In the genomic region with DNA sequence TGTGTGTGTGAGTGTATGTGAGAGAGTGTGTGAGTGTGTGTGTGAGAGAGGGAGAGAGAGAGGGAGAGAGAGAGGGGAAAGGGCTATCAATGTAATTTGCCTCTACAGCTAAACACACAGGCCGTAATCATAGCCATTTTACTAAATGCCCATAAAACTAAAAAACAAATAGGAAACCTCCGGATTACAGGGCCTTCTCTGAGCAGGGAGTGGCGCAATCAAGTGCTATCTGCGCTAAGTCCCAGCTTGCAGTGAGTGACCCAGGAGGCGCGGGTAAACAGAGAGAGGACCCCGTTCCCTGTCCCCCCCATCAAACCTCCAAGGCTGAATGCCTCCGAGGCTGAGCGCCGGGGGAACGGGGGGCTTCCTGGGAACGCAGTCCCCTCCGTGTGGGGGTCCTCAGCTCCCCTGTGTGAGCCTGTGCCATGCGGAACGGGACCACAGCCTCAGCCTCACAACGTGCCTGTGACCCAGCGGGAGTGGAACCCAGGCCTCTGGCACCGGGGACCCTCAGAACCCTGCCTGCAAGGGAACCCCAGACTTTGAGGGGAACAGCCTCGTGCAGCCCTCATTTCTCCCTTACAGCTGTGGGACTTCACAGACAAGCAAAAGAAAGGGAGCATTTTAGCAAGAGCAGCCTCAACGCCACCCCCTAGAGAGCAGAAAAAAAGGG, we compare ENCODE assay signal across 1 cellular context.
A peak's percentile ranks its signal among the peaks of the same experiment; 100 is the strongest.
TF ChIP-seq lines count a peak whose summit lies in the region.

No MANE protein-coding gene starts in this region.

TF ChIP-seq in HepG2, 621 proteins besides CTCF, POLR2A, EP300 and RAD21 (continued from another document and continues in another):
- TF ChIP-seq, protein P1, sequence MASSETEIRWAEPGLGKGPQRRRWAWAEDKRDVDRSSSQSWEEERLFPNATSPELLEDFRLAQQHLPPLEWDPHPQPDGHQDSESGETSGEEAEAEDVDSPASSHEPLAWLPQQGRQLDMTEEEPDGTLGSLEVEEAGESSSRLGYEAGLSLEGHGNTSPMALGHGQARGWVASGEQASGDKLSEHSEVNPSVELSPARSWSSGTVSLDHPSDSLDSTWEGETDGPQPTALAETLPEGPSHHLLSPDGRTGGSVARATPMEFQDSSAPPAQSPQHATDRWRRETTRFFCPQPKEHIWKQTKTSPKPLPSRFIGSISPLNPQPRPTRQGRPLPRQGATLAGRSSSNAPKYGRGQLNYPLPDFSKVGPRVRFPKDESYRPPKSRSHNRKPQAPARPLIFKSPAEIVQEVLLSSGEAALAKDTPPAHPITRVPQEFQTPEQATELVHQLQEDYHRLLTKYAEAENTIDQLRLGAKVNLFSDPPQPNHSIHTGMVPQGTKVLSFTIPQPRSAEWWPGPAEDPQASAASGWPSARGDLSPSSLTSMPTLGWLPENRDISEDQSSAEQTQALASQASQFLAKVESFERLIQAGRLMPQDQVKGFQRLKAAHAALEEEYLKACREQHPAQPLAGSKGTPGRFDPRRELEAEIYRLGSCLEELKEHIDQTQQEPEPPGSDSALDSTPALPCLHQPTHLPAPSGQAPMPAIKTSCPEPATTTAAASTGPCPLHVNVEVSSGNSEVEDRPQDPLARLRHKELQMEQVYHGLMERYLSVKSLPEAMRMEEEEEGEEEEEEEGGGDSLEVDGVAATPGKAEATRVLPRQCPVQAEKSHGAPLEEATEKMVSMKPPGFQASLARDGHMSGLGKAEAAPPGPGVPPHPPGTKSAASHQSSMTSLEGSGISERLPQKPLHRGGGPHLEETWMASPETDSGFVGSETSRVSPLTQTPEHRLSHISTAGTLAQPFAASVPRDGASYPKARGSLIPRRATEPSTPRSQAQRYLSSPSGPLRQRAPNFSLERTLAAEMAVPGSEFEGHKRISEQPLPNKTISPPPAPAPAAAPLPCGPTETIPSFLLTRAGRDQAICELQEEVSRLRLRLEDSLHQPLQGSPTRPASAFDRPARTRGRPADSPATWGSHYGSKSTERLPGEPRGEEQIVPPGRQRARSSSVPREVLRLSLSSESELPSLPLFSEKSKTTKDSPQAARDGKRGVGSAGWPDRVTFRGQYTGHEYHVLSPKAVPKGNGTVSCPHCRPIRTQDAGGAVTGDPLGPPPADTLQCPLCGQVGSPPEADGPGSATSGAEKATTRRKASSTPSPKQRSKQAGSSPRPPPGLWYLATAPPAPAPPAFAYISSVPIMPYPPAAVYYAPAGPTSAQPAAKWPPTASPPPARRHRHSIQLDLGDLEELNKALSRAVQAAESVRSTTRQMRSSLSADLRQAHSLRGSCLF (CRISPR knock-in tag; IDR thresholded peaks at IDR 0.05; ENCODE audit: borderline replicate concordance): no peak
- TF ChIP-seq FOXC1 (CRISPR knock-in tag; IDR thresholded peaks at IDR 0.05; ENCODE audit: borderline replicate concordance) (no peak; the same call in 1 of the 2 replicates), DR1 (CRISPR knock-in tag; IDR thresholded peaks at IDR 0.05) (no peak), MTF1 (CRISPR knock-in tag; IDR thresholded peaks at IDR 0.05) (no peak), ZNF772 (CRISPR knock-in tag; IDR thresholded peaks at IDR 0.05) (no peak), ZNF674 (CRISPR knock-in tag; IDR thresholded peaks at IDR 0.05; ENCODE audit: low read depth) (no peak), FOSL2 (CRISPR knock-in tag; IDR thresholded peaks at IDR 0.05) (peak; percentile 45), CENPX (CRISPR knock-in tag; IDR thresholded peaks at IDR 0.05) (no peak), ZNF496 (CRISPR knock-in tag; IDR thresholded peaks at IDR 0.05; ENCODE audit: insufficient replicate concordance) (no peak), NONO (IDR thresholded peaks at IDR 0.05) (no peak), NONO (CRISPR knock-in tag; conservative IDR thresholded peaks at IDR 0.05) (no peak; the same call in 1 of the 2 replicates), TEAD3 (CRISPR knock-in tag; optimal IDR thresholded peaks at IDR 0.05; ENCODE audit: borderline replicate concordance) (no peak), HOXA7 (CRISPR knock-in tag; IDR thresholded peaks at IDR 0.05) (no peak), ZNF562 (CRISPR knock-in tag; IDR thresholded peaks at IDR 0.05; ENCODE audit: borderline replicate concordance) (no peak), JUND (CRISPR knock-in tag; IDR thresholded peaks at IDR 0.05) (0 out of 2 replicates have a peak, but pooled peaks have one; percentile 11), RBM39 (IDR thresholded peaks at IDR 0.05; ENCODE audit: low read depth, low read length, poor library complexity, severe bottlenecking) (no peak), KDM4B (CRISPR knock-in tag; IDR thresholded peaks at IDR 0.05) (no peak), ZNF251 (CRISPR knock-in tag; IDR thresholded peaks at IDR 0.05) (no peak), DMAP1 (CRISPR knock-in tag; IDR thresholded peaks at IDR 0.05) (0 out of 2 replicates have a peak, but pooled peaks have one; percentile 30), MAF1 (CRISPR knock-in tag; IDR thresholded peaks at IDR 0.05; ENCODE audit: borderline replicate concordance) (no peak; the same call in 1 of the 2 replicates), ZFP1 (CRISPR knock-in tag; IDR thresholded peaks at IDR 0.05) (0 out of 2 replicates have a peak, but pooled peaks have one; percentile 23), SMARCC2 (IDR thresholded peaks at IDR 0.05) (no peak), ZBTB21 (CRISPR knock-in tag; IDR thresholded peaks at IDR 0.05) (peak; percentile 27; the same call in 1 of the 2 replicates), PHB2 (IDR thresholded peaks at IDR 0.05; ENCODE audit: partially characterized antibody) (no peak), RELA (CRISPR knock-in tag; IDR thresholded peaks at IDR 0.05) (no peak), DNMT3B (CRISPR knock-in tag; conservative IDR thresholded peaks at IDR 0.05) (0 out of 2 replicates have a peak, but pooled peaks have one; percentile 53), SP5 (CRISPR knock-in tag; IDR thresholded peaks at IDR 0.05; ENCODE audit: borderline replicate concordance, low read depth) (no peak), CCAR2 (optimal IDR thresholded peaks at IDR 0.05; ENCODE audit: low read depth, low read length) (no peak), ZNF672 (CRISPR knock-in tag; IDR thresholded peaks at IDR 0.05) (no peak)
- TF ChIP-seq, protein P2, sequence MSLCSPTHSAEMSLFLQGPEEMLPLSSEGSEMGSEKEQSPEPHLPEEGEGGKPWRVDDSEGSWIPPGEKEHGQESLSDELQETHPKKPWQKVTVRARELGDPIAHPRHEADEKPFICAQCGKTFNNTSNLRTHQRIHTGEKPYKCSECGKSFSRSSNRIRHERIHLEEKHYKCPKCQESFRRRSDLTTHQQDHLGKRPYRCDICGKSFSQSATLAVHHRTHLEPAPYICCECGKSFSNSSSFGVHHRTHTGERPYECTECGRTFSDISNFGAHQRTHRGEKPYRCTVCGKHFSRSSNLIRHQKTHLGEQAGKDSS (CRISPR knock-in tag; IDR thresholded peaks at IDR 0.05; ENCODE audit: borderline replicate concordance, low read depth): peak; percentile 58; the same call in 1 of the 2 replicates
- TF ChIP-seq, protein P3, sequence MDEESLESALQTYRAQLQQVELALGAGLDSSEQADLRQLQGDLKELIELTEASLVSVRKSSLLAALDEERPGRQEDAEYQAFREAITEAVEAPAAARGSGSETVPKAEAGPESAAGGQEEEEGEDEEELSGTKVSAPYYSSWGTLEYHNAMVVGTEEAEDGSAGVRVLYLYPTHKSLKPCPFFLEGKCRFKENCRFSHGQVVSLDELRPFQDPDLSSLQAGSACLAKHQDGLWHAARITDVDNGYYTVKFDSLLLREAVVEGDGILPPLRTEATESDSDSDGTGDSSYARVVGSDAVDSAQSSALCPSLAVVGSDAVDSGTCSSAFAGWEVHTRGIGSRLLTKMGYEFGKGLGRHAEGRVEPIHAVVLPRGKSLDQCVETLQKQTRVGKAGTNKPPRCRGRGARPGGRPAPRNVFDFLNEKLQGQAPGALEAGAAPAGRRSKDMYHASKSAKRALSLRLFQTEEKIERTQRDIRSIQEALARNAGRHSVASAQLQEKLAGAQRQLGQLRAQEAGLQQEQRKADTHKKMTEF (CRISPR knock-in tag; IDR thresholded peaks at IDR 0.05): no peak
- TF ChIP-seq, protein P4, sequence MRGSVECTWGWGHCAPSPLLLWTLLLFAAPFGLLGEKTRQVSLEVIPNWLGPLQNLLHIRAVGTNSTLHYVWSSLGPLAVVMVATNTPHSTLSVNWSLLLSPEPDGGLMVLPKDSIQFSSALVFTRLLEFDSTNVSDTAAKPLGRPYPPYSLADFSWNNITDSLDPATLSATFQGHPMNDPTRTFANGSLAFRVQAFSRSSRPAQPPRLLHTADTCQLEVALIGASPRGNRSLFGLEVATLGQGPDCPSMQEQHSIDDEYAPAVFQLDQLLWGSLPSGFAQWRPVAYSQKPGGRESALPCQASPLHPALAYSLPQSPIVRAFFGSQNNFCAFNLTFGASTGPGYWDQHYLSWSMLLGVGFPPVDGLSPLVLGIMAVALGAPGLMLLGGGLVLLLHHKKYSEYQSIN (CRISPR knock-in tag; IDR thresholded peaks at IDR 0.05; ENCODE audit: borderline replicate concordance): no peak
- TF ChIP-seq, protein P5, sequence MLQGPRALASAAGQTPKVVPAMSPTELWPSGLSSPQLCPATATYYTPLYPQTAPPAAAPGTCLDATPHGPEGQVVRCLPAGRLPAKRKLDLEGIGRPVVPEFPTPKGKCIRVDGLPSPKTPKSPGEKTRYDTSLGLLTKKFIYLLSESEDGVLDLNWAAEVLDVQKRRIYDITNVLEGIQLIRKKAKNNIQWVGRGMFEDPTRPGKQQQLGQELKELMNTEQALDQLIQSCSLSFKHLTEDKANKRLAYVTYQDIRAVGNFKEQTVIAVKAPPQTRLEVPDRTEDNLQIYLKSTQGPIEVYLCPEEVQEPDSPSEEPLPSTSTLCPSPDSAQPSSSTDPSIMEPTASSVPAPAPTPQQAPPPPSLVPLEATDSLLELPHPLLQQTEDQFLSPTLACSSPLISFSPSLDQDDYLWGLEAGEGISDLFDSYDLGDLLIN (CRISPR knock-in tag; IDR thresholded peaks at IDR 0.05; ENCODE audit: borderline replicate concordance): no peak
- TF ChIP-seq, protein P6, sequence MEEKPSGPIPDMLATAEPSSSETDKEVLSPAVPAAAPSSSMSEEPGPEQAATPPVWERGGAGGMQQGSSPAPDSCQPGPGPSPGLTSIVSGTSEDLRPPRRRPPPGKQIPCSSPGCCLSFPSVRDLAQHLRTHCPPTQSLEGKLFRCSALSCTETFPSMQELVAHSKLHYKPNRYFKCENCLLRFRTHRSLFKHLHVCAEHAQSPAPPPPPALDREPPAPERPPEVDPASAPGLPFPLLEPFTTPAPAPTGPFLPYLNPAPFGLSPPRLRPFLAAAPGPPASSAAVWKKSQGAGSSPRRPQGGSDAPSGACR (CRISPR knock-in tag; IDR thresholded peaks at IDR 0.05): peak; percentile 47; the same call in 1 of the 2 replicates
- TF ChIP-seq, protein P7, sequence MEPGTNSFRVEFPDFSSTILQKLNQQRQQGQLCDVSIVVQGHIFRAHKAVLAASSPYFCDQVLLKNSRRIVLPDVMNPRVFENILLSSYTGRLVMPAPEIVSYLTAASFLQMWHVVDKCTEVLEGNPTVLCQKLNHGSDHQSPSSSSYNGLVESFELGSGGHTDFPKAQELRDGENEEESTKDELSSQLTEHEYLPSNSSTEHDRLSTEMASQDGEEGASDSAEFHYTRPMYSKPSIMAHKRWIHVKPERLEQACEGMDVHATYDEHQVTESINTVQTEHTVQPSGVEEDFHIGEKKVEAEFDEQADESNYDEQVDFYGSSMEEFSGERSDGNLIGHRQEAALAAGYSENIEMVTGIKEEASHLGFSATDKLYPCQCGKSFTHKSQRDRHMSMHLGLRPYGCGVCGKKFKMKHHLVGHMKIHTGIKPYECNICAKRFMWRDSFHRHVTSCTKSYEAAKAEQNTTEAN (CRISPR knock-in tag; conservative IDR thresholded peaks at IDR 0.05): no peak
- TF ChIP-seq, protein P8, sequence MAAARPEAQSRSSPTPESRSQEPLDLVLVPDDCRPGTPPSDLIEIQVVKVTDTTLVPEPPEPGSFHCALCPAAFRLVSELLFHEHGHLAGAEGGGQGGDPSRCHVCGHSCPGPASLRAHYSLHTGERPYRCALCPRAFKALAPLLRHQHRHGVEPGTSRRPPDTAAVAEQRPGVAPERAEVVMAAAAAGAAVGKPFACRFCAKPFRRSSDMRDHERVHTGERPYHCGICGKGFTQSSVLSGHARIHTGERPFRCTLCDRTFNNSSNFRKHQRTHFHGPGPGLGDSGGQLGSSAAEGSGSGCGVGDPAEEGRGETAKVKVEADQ (CRISPR knock-in tag; IDR thresholded peaks at IDR 0.05; ENCODE audit: borderline replicate concordance): no peak
- TF ChIP-seq, protein P9, sequence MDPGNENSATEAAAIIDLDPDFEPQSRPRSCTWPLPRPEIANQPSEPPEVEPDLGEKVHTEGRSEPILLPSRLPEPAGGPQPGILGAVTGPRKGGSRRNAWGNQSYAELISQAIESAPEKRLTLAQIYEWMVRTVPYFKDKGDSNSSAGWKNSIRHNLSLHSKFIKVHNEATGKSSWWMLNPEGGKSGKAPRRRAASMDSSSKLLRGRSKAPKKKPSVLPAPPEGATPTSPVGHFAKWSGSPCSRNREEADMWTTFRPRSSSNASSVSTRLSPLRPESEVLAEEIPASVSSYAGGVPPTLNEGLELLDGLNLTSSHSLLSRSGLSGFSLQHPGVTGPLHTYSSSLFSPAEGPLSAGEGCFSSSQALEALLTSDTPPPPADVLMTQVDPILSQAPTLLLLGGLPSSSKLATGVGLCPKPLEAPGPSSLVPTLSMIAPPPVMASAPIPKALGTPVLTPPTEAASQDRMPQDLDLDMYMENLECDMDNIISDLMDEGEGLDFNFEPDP (CRISPR knock-in tag; conservative IDR thresholded peaks at IDR 0.05): no peak
- TF ChIP-seq, protein P10, sequence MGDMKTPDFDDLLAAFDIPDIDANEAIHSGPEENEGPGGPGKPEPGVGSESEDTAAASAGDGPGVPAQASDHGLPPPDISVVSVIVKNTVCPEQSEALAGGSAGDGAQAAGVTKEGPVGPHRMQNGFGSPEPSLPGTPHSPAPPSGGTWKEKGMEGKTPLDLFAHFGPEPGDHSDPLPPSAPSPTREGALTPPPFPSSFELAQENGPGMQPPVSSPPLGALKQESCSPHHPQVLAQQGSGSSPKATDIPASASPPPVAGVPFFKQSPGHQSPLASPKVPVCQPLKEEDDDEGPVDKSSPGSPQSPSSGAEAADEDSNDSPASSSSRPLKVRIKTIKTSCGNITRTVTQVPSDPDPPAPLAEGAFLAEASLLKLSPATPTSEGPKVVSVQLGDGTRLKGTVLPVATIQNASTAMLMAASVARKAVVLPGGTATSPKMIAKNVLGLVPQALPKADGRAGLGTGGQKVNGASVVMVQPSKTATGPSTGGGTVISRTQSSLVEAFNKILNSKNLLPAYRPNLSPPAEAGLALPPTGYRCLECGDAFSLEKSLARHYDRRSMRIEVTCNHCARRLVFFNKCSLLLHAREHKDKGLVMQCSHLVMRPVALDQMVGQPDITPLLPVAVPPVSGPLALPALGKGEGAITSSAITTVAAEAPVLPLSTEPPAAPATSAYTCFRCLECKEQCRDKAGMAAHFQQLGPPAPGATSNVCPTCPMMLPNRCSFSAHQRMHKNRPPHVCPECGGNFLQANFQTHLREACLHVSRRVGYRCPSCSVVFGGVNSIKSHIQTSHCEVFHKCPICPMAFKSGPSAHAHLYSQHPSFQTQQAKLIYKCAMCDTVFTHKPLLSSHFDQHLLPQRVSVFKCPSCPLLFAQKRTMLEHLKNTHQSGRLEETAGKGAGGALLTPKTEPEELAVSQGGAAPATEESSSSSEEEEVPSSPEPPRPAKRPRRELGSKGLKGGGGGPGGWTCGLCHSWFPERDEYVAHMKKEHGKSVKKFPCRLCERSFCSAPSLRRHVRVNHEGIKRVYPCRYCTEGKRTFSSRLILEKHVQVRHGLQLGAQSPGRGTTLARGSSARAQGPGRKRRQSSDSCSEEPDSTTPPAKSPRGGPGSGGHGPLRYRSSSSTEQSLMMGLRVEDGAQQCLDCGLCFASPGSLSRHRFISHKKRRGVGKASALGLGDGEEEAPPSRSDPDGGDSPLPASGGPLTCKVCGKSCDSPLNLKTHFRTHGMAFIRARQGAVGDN (CRISPR knock-in tag; IDR thresholded peaks at IDR 0.05): peak; percentile 69
- TF ChIP-seq, protein P11, sequence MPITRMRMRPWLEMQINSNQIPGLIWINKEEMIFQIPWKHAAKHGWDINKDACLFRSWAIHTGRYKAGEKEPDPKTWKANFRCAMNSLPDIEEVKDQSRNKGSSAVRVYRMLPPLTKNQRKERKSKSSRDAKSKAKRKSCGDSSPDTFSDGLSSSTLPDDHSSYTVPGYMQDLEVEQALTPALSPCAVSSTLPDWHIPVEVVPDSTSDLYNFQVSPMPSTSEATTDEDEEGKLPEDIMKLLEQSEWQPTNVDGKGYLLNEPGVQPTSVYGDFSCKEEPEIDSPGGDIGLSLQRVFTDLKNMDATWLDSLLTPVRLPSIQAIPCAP (CRISPR knock-in tag; IDR thresholded peaks at IDR 0.05; ENCODE audit: low read depth): no peak
